In genomic region chr1:62109124-62109523, GRCh38 we compare ENCODE assay signal across 27 cellular contexts.
"Had no signal": no experiment of that assay in that cellular context is flagged by ENCODE, and none has a peak within 500 bp of the region (broad histone marks: within the 10 kb centered on the region; RNA-seq: fewer than 3 reads in every experiment).

No MANE protein-coding gene starts in this region.

- H3K4me1 ChIP-seq: pancreas, prostate gland, suprapubic skin, testis, tibial artery, transverse colon, upper lobe of right lung, uterus had no signal

- ATAC-seq: naive thymus-derived CD8-positive, alpha-beta T cell; natural killer cell treated with Interleukin-12 subunit alpha and Interleukin-12 subunit beta and Interleukin-15 and Interleukin-18, amount 100 ng/mL, for 72 hours; pancreas; right cardiac atrium; stimulated activated memory B cell treated with anti-CD40 and anti-IgM and Interleukin-4, amounts not matched to agents 10 μg/mL and 1 μg/mL and 100 μg/mL, for 72 hours; stimulated activated naive CD8-positive, alpha-beta T cell treated with anti-CD3 and anti-CD28 coated beads, Interleukin-15, amount 100 ng/mL, for 72 hours; stimulated activated naive CD8-positive, alpha-beta T cell treated with anti-CD3 and anti-CD28 coated beads, Interleukin-15, Interleukin-2, amounts not matched to agents 100 U/mL and 50 U/mL, for 24 hours; upper lobe of right lung had no signal

- H3K27me3 ChIP-seq: neutrophil, pancreas, spleen, suprapubic skin, testis, tibial artery, transverse colon, upper lobe of right lung, uterus had no signal

- DNase-seq: naive thymus-derived CD8-positive, alpha-beta T cell; nephron progenitor cell; nucleus accumbens; pancreas; right cardiac atrium; spleen; stimulated activated CD4-positive, alpha-beta T cell treated with anti-CD3 and anti-CD28 coated beads, Interleukin-12 subunit alpha, Interleukin-12 subunit beta, amount 100 ng/mL, for 4 hours; stimulated activated CD4-positive, alpha-beta T cell treated with anti-CD3 and anti-CD28 coated beads, Interleukin-1b, Interleukin-23, amount 100 ng/mL, for 48 hours; stimulated activated CD4-positive, alpha-beta T cell treated with anti-CD3 and anti-CD28 coated beads, Interleukin-4, amount 100 ng/mL, for 1 hour; stimulated activated CD4-positive, alpha-beta T cell treated with anti-CD3 and anti-CD28 coated beads, Interleukin-4, amount 100 ng/mL, for 4 hours; stimulated activated CD8-positive, alpha-beta memory T cell treated with anti-CD3 and anti-CD28 coated beads, Interleukin-4, amount 100 ng/mL, for 48 hours; stimulated activated naive CD4-positive, alpha-beta T cell; stimulated activated naive CD8-positive, alpha-beta T cell treated with anti-CD3 and anti-CD28 coated beads, Interleukin-15, amount 100 ng/mL, for 72 hours; stimulated activated naive CD8-positive, alpha-beta T cell treated with anti-CD3 and anti-CD28 coated beads, Interleukin-15, Interleukin-2, amounts not matched to agents 100 U/mL and 50 U/mL, for 24 hours; substantia nigra; testis; tibial artery; transverse colon; upper lobe of right lung; uterus had no signal

- H3K27ac ChIP-seq: neutrophil, pancreas, prostate gland, skin epidermis, suprapubic skin, testis, tibial artery, transverse colon, upper lobe of right lung, uterus had no signal

- H3K9me3 ChIP-seq: neutrophil, pancreas, prostate gland, spleen, suprapubic skin, testis, tibial artery, transverse colon, upper lobe of right lung, uterus had no signal

- H3K36me3 ChIP-seq: neutrophil, pancreas, prostate gland, transverse colon, upper lobe of right lung, uterus had no signal

- H3K4me3 ChIP-seq: pancreas, prostate gland, skin epidermis, smooth muscle cell, spleen, suprapubic skin, testis, tibial artery, transverse colon, upper lobe of right lung, uterus had no signal
